ENCODE assay signal across 10 cellular contexts in the genomic region with DNA sequence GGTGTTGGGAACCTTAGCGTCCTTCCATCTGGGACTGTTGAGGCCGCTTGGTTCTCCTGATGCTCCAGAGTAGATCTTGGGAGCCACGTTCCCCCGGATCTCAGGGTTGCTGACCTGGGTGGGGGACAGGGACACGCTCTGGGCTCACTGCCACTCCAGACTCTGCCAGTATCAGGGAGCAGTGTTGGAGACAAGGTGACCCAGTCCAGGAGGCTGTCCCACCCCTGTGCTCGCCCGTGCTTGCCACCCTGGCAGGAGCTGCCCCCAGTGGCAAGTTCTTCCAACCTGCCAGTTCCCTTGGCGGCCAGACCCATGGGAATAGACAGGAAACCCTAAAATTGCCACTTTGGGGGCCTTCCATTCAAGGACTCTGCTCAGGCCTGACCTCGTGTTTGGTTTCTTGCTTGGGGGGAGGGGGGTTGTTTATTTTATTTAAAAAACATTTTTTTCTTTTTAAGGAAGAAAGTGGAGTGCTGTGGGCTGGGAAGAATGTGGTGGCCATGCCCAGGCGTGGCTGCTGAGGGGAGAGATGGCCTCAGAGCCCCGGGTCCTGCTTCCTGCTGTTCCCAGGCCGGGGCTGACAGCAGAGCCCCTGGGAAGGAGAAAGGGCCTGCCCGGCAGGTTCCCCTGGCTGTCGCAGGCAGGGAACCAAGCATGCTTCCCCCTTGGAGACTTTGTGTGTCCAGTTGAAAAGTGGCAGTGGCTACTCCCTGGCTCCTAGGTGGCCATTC. TPM values are rescaled to one million over a fixed set of nuclear protein-coding genes. Genes with fewer than 3 reads are reported as not detected.
DNase-seq lines count a peak whose midpoint lies in the region; TF ChIP-seq lines count a peak whose summit lies in the region.
"Had no signal": no experiment of that assay in that cellular context is flagged by ENCODE, and none has a peak within 500 bp of the region (broad histone marks: within the 10 kb centered on the region; RNA-seq: fewer than 3 reads in every experiment).

No MANE protein-coding gene starts in this region.

- no peak overlapping the region for H3K9ac ChIP-seq in mammary epithelial cell (ENCODE audit: insufficient read depth, low read length)
- peak overlapping the region; percentile 50 for H3K9ac ChIP-seq in mucosa of stomach (ENCODE audit: low read length)

- intact Hi-C loops in breast epithelium (cut with DNase I; ENCODE audit: low total_unique reads) (no loop called here), mammary epithelial cell (cut with micrococcal nuclease) (no loop called here), vagina (cut with DNase I) (no loop called here)

- H3K4me1 ChIP-seq in breast epithelium (peaks cover 65 to 81% of the 10 kb centered on the region in 2 donors), mammary epithelial cell (ENCODE audit: insufficient read depth, low read length) (peaks cover 25% of the 10 kb centered on the region), mucosa of stomach (ENCODE audit: control insufficient read depth, insufficient read depth, low read length) (peaks cover 98% of the 10 kb centered on the region), vagina (peaks cover 100% of the 10 kb centered on the region)

- 51% methylated on average over 12 of the region's 14 CpGs for WGBS in mammary epithelial cell (ENCODE audit: low coverage, missing lambda C conversion rate)

- dilution Hi-C loops in mammary epithelial cell (cut with HindIII; ENCODE audit: low sequenced_read_pairs), result loop anchor here (5.0 kb wide), 1 partner anchor 44 kb away; no protein-coding TSS in a partner anchor

- no peak for TF ChIP-seq CTCF in breast epithelium (IDR thresholded peaks at IDR 0.05)
- TF ChIP-seq CTCF in mammary epithelial cell (conservative IDR thresholded peaks at IDR 0.05 in 1 of 2, IDR thresholded peaks at IDR 0.05 in 1 of 2; ENCODE audit: extremely low read depth in 1 of 2, insufficient read depth in 1 of 2, low read depth in 1 of 2, low read length in 2 of 2), result no peak
- no peak for TF ChIP-seq CTCF in vagina (IDR thresholded peaks at IDR 0.05)

- H2AFZ ChIP-seq in mammary epithelial cell (ENCODE audit: low read depth, low read length), result no peak overlapping the region

- H3K36me3 ChIP-seq in breast epithelium (no peaks in the 10 kb centered on the region), mammary epithelial cell (ENCODE audit: insufficient read depth, low read length) (no peaks in the 10 kb centered on the region), mucosa of stomach (ENCODE audit: control insufficient read depth, insufficient read depth, low read length) (peaks cover 2% of the 10 kb centered on the region), vagina (peaks cover 0 to 6% of the 10 kb centered on the region in 2 donors)

- no TSS peak for BruUV-seq in mammary epithelial cell (replicated peaks; lab: Mats Ljungman, UMichigan)

- H3K79me2 ChIP-seq in mammary epithelial cell (ENCODE audit: insufficient read depth, low read length), result peaks cover 96% of the 10 kb centered on the region

- in situ Hi-C loops in mammary epithelial cell (cut with MboI; ENCODE audit: low sequenced_read_pairs in 2 of 2), result no loop called here

- no peaks in the 10 kb centered on the region for H3K27me3 ChIP-seq in breast epithelium
- H3K27me3 ChIP-seq in mammary epithelial cell (ENCODE audit: insufficient read depth, low read length), result no peaks in the 10 kb centered on the region
- H3K27me3 ChIP-seq in mucosa of stomach (ENCODE audit: control insufficient read depth, insufficient read depth, low read length), result no peaks in the 10 kb centered on the region
- H3K27me3 ChIP-seq in vagina, result no peaks in the 10 kb centered on the region

- no peak overlapping the region for H3K4me2 ChIP-seq in mammary epithelial cell (ENCODE audit: insufficient read depth, low read depth, low read length)

- TF ChIP-seq POLR2A in breast epithelium (IDR thresholded peaks at IDR 0.05), result no peak
- no peak for TF ChIP-seq POLR2A in vagina (IDR thresholded peaks at IDR 0.05)

- DNase-seq in breast epithelium (ENCODE audit: low spot score in 2 of 2), result no peak
- DNase-seq in mammary epithelial cell, result no peak
- DNase-seq in vagina (ENCODE audit: extremely low spot score in 2 of 2), result no peak
- no peak for DNase-seq in NCI-H510A (lab: John Stamatoyannopoulos, UW)
- no peak for DNase-seq in HT-29 (ENCODE audit: low spot score)
- no peak for DNase-seq in stimulated activated CD4-positive, alpha-beta T cell treated with anti-CD3 and anti-CD28 coated beads, Interleukin-4, amount 100 ng/mL, for 24 hours
- DNase-seq: NCI-H2107, occipital lobe had no signal

- no peak overlapping the region for H3K4me3 ChIP-seq in breast epithelium
- H3K4me3 ChIP-seq in mammary epithelial cell (replicated peaks in 1 of 3; ENCODE audit: insufficient read depth in 1 of 3, low read depth in 2 of 3, low read length in 3 of 3), result no peak overlapping the region
- no peak overlapping the region for H3K4me3 ChIP-seq in mucosa of stomach (ENCODE audit: low read length)
- H3K4me3 ChIP-seq in vagina, result no peak overlapping the region

- H4K20me1 ChIP-seq in mammary epithelial cell (ENCODE audit: insufficient read depth, low read length), result no peaks in the 10 kb centered on the region

- no peaks in the 10 kb centered on the region for H3K9me3 ChIP-seq in breast epithelium
- H3K9me3 ChIP-seq in mammary epithelial cell (replicated peaks; ENCODE audit: insufficient read depth, low read length), result no peaks in the 10 kb centered on the region
- no peaks in the 10 kb centered on the region for H3K9me3 ChIP-seq in mucosa of stomach (ENCODE audit: control insufficient read depth, low read length)
- no peaks in the 10 kb centered on the region for H3K9me3 ChIP-seq in vagina

- CTCF ChIA-PET in mammary epithelial cell (lab: Charles Lee; ENCODE audit: low non-redundant PET), result no interaction called here

- H3K27ac ChIP-seq in breast epithelium, result peak overlapping the region; percentile 75 to 92
- H3K27ac ChIP-seq in mammary epithelial cell (ENCODE audit: insufficient read depth, low read depth, low read length), result no peak overlapping the region
- H3K27ac ChIP-seq in angular gyrus (ENCODE audit: low read depth, low read length), result peak overlapping the region; percentile 16
- peak overlapping the region; percentile 92 for H3K27ac ChIP-seq in vagina

RNA-seq across cellular contexts. Expression of a gene that starts 7.2 kb away (rescaled TPM):
- total RNA-seq in breast epithelium (10 to 100 TPM; 41.1 to 52.8 (median 52.1) TPM), mammary epithelial cell (10 to 100 TPM; 31.7 to 55.4 TPM), vagina (100 TPM)
- polyA plus RNA-seq in mammary epithelial cell, result 37.8 TPM
- 81.3 TPM for polyA minus RNA-seq in mammary epithelial cell
- 270 and 294 TPM in 2 replicates for total RNA-seq in HT-29 (2014; rRNA removed; shearing (Covaris generic))

RNA-seq across cellular contexts. Expression of a gene that starts 15.7 kb away (rescaled TPM):
- 10 to 100 TPM; 23.7 to 51.8 (median 40.7) TPM for total RNA-seq in breast epithelium
- 10 to 100 TPM; 25.7 to 56.7 TPM for total RNA-seq in mammary epithelial cell
- polyA plus RNA-seq in mammary epithelial cell, result 29.0 TPM
- polyA minus RNA-seq in mammary epithelial cell, result 34.7 TPM
- total RNA-seq in vagina, result 62.9 TPM
- total RNA-seq in HT-29 (2014; rRNA removed; shearing (Covaris generic)), result 100 and 107 TPM in 2 replicates

RNA-seq across cellular contexts. Expression of a gene that starts 29.9 kb away (rescaled TPM):
- total RNA-seq in breast epithelium (10 to 100 TPM; 28.8 to 55.2 (median 34.4) TPM), mammary epithelial cell (10 to 100 TPM; 47.0 to 86.9 TPM), vagina (98.0 TPM)
- 34.8 TPM for polyA plus RNA-seq in mammary epithelial cell
- polyA minus RNA-seq in mammary epithelial cell, result 21.2 TPM
- total RNA-seq in HT-29 (2014; rRNA removed; shearing (Covaris generic)), result 180 TPM in 2 replicates
